Comparison of ENCODE assay signal across 16 cellular contexts in genomic region chr2:105261061-105261460, GRCh38. TPM values are rescaled to one million over a fixed set of nuclear protein-coding genes. Genes with fewer than 3 reads are reported as not detected.
DNase-seq lines count a peak whose midpoint lies in the region; ATAC-seq, FAIRE-seq and TF ChIP-seq lines count a peak whose summit lies in the region.
"Had no signal": no experiment of that assay in that cellular context is flagged by ENCODE, and none has a peak within 500 bp of the region (broad histone marks: within the 10 kb centered on the region; RNA-seq: fewer than 3 reads in every experiment).

No MANE protein-coding gene starts in this region.

- H3K4me3 ChIP-seq in AG04449 (ENCODE audit: low read depth, low read length) (no peak overlapping the region), K562 (no peak overlapping the region)
- H3K4me3 ChIP-seq: BLaER1 treated with 17β-estradiol and CSF1 and Interleukin-3, amounts not matched to agents 10 nM and 100 nM had no signal

- H3K4me2 ChIP-seq in K562 (ENCODE audit: insufficient read depth, low read length) = no peak overlapping the region
- H3K4me2 ChIP-seq: BLaER1 treated with 17β-estradiol and CSF1 and Interleukin-3, amounts not matched to agents 10 nM and 100 nM had no signal

- CTCF ChIA-PET in AG04449 (lab: Yijun Ruan, JAX) = interaction anchor here (0.9 to 3.1 kb wide), 7 partner anchors 9 to 146 kb away, joined by 3 to 17 read pairs (median 5); no protein-coding TSS in a partner anchor
- CTCF ChIA-PET in K562 (lab: Yijun Ruan, JAX; ENCODE audit: low intra/inter-chr PET ratio) = no interaction called here

- no peak for TF ChIP-seq POLR2A in K562 (conservative IDR thresholded peaks at IDR 0.05)

- TF ChIP-seq CTCF in AG04449 (IDR thresholded peaks at IDR 0.05; ENCODE audit: insufficient read depth, low read length, missing control alignments) (no peak), K562 (IDR thresholded peaks at IDR 0.05 in 2 of 3, conservative IDR thresholded peaks at IDR 0.05 in 1 of 3; ENCODE audit: insufficient read depth in 2 of 3, low read depth in 1 of 3, low read length in 3 of 3) (no peak), GM10266 (IDR thresholded peaks at IDR 0.05; ENCODE audit: control insufficient read depth, insufficient read depth, low read depth, missing control alignments) (no peak)

- no peaks in the 10 kb centered on the region for H3K79me2 ChIP-seq in K562 (ENCODE audit: control insufficient read depth, insufficient read depth, low read length)

- intact Hi-C loops in K562 (cut with micrococcal nuclease) = no loop called here

- no peaks in the 10 kb centered on the region for H3K9me1 ChIP-seq in K562 (ENCODE audit: control insufficient read depth, insufficient read depth, low read length)

- ATAC-seq in K562 = peak; percentile 19; the same call in 2 of the 3 replicates
- no peak for ATAC-seq in HG03045 (IDR thresholded peaks at IDR 0.05; ENCODE audit: unreplicated experiment)
- ATAC-seq in GM18868 (IDR thresholded peaks at IDR 0.05; ENCODE audit: unreplicated experiment) = no peak
- ATAC-seq: PC-3 had no signal

- no peak overlapping the region for H3K9ac ChIP-seq in K562 (ENCODE audit: insufficient read depth in 1 of 2, low read depth in 2 of 2, low read length in 2 of 2)
- H3K9ac ChIP-seq: BLaER1 treated with 17β-estradiol and CSF1 and Interleukin-3, amounts not matched to agents 10 nM and 100 nM had no signal

- H3K27me3 ChIP-seq in K562 (ENCODE audit: control insufficient read depth in 2 of 2, insufficient read depth in 2 of 2, low read length in 2 of 2) = peaks cover 0 to 6% of the 10 kb centered on the region in 2 experiments; a peak in 1 of 5 replicates
- H3K27me3 ChIP-seq: BLaER1 treated with 17β-estradiol and CSF1 and Interleukin-3, amounts not matched to agents 10 nM and 100 nM had no signal

- in situ Hi-C loops in K562 (cut with MboI) = no loop called here

- POLR2A ChIA-PET in AG04449 (lab: Yijun Ruan, JAX) = interaction anchor here (0.5 to 0.8 kb wide), 3 partner anchors 18 to 223 kb away, joined by 3 to 4 read pairs (median 3); partner anchors contain the start of gene MRPS9
- POLR2A ChIA-PET in K562 (lab: Yijun Ruan, JAX) = interaction anchor here (0.7 kb wide), 1 partner anchor 905 kb away, joined by 3 read pairs; no protein-coding TSS in a partner anchor

- TF ChIP-seq RAD21 in K562 (CRISPR knock-in tag; conservative IDR thresholded peaks at IDR 0.05 in 1 of 2, IDR thresholded peaks at IDR 0.05 in 1 of 2) = no peak

- H3K4me1 ChIP-seq in K562 (replicated peaks in 1 of 2; ENCODE audit: control insufficient read depth in 2 of 2, insufficient read depth in 2 of 2, low read length in 2 of 2) = peaks cover 9 to 19% of the 10 kb centered on the region in 2 experiments; a peak in 4 of 5 replicates

- H4K20me1 ChIP-seq in K562 (replicated peaks; ENCODE audit: control insufficient read depth, insufficient read depth, low read length) = no peaks in the 10 kb centered on the region; the same call in 1 of the 2 replicates
- H4K20me1 ChIP-seq: BLaER1 treated with 17β-estradiol and CSF1 and Interleukin-3, amounts not matched to agents 10 nM and 100 nM had no signal

- BruUV-seq in K562 (replicated peaks; lab: Mats Ljungman, UMichigan) = no TSS peak

- H2AFZ ChIP-seq in K562 (ENCODE audit: low read depth, low read length) = no peak overlapping the region

- TF ChIP-seq EP300 in K562 (IDR thresholded peaks at IDR 0.05; ENCODE audit: low read length) = no peak

- H3K36me3 ChIP-seq in K562 (ENCODE audit: control insufficient read depth, insufficient read depth, low read length) = peaks cover 5% of the 10 kb centered on the region; the same call in 1 of the 3 replicates

- FAIRE-seq in K562 (lab: Jason Lieb, UNC) = no peak
- FAIRE-seq: colon, GM19239 had no signal

- no peak overlapping the region for H3K27ac ChIP-seq in K562 (ENCODE audit: extremely low read depth, low read depth, low read length)
- H3K27ac ChIP-seq: BLaER1 treated with 17β-estradiol and CSF1 and Interleukin-3, amounts not matched to agents 10 nM and 100 nM had no signal

- 33% methylated on average over 5 of the region's 5 CpGs for WGBS in K562 (ENCODE audit: insufficient coverage, low coverage, missing lambda C conversion rate)

- DNase-seq in AG04449 (ENCODE audit: low read depth, low spot score) (peak; percentile 88), HT1080 (ENCODE audit: low read depth) (peak; percentile 72), K562 (ENCODE audit: extremely low read depth in 1 of 4, low spot score in 3 of 4) (peak in 3 of 4 experiments; percentile 17 to 28 (median 22)), kidney tubule cell (ENCODE audit: low spot score) (peak; percentile 89), GM10266 (ENCODE audit: extremely low spot score) (no peak), NCI-H2029 (lab: John Stamatoyannopoulos, UW) (no peak)
- DNase-seq: activated B cell treated with CpG ODN at 0.5 μM for 24 hours, naive B cell, NCI-H1930, PC-3 had no signal

- no peaks in the 10 kb centered on the region for H3K9me3 ChIP-seq in K562 (replicated peaks; ENCODE audit: control insufficient read depth, insufficient read depth, low read depth, low read length)
- H3K9me3 ChIP-seq: BLaER1 treated with 17β-estradiol and CSF1 and Interleukin-3, amounts not matched to agents 10 nM and 100 nM had no signal

TF ChIP-seq in K562, 482 proteins besides CTCF, POLR2A, EP300 and RAD21:
- TF ChIP-seq JUND (IDR thresholded peaks at IDR 0.05; ENCODE audit: borderline replicate concordance, low read depth, low read length) (peak; percentile 7; the same call in 1 of the 2 replicates), JUND (tag; IDR thresholded peaks at IDR 0.05; ENCODE audit: borderline replicate concordance, low read depth, low read length) (no peak), TEAD2 (tag; IDR thresholded peaks at IDR 0.05) (no peak), NFATC3 (IDR thresholded peaks at IDR 0.05) (no peak), NFE2 (IDR thresholded peaks at IDR 0.05; ENCODE audit: low read depth) (peak; percentile 57), ATF3 (IDR thresholded peaks at IDR 0.05) (peak; percentile 50; the same call in 1 of the 2 replicates), ATF3 (CRISPR knock-in tag; conservative IDR thresholded peaks at IDR 0.05) (no peak)

RNA-seq across cellular contexts. Expression of gene GPR45, which starts 19.5 kb away (rescaled TPM):
- not detected in 2 replicates for total RNA-seq in HT1080 (2014; rRNA removed; shearing (Covaris generic))
- 0.06 TPM in 1 of 2 replicates, not detected in the other for polyA plus RNA-seq in HT1080 (2015; cell fraction: cytosol; rRNA removed)
- not detected in 2 replicates for polyA plus RNA-seq in HT1080 (2015; cell fraction: nucleus; rRNA removed)
- total RNA-seq in K562 (2011; cell fraction: chromatin; rRNA removed; ENCODE audit: low replicate concordance) = not detected in 2 replicates
- not detected in 2 replicates for total RNA-seq in K562 (2011; cell fraction: nucleolus; rRNA removed)
- not detected in 2 replicates for total RNA-seq in K562 (2011; cell fraction: nucleoplasm; rRNA removed)
- total RNA-seq in K562 (2014; rRNA removed) = not detected in 2 replicates
- total RNA-seq in K562 (2014; rRNA removed; fragmentation: Illumina TruSeq; extraction: Trizol) = not detected in 2 replicates
- total RNA-seq in K562 (2015; rRNA removed; fragmentation: Illumina TruSeq; extraction: Trizol) = not detected in 2 replicates
- total RNA-seq in K562 (2021) = not detected in 2 replicates
- not detected in 2 replicates for polyA plus RNA-seq in K562 (2011; rRNA removed)
- polyA plus RNA-seq in K562 (2011; cell fraction: cytosol; rRNA removed) = 0.04 TPM in 1 of 2 replicates, not detected in the other
- polyA plus RNA-seq in K562 (2011; cell fraction: nucleus; rRNA removed) = 0.10 TPM in 1 of 2 replicates, not detected in the other
- polyA plus RNA-seq in K562 (2012) = not detected in 2 replicates
- not detected in 2 replicates for polyA plus RNA-seq in K562 (2014; fragmentation: Illumina TruSeq; extraction: Trizol)
- polyA plus RNA-seq in K562 (2014; fragmentation: Nextera tagmentation; extraction: Ambion mirVana) = not detected
- polyA plus RNA-seq in K562 (2014; rRNA removed) = not detected in 2 replicates
- not detected in 2 replicates for polyA minus RNA-seq in K562 (2011; rRNA and poly(A)+ RNA removed)
- polyA minus RNA-seq in K562 (2011; cell fraction: cytosol; rRNA and poly(A)+ RNA removed) = not detected in 2 replicates
- 0.13 TPM in 1 of 2 replicates, not detected in the other for polyA minus RNA-seq in K562 (2011; cell fraction: nucleus; rRNA and poly(A)+ RNA removed)
- total RNA-seq: activated B cell treated with CpG ODN at 0.5 μM for 24 hours, PC-3, subcutaneous adipose tissue had no signal

Comparison
In these comparisons a context has a peak if more than half of its experiments do, and no peak if none do; other contexts are left out.
1. DNase-seq: peak in AG04449 (single experiment), HT1080 (single experiment), K562 (3 of 4) and kidney tubule cell (single experiment); none in GM10266 (single experiment) and NCI-H2029 (single experiment).